25 cellular contexts compared by ENCODE assay signal in genomic region chrX:133966199-133966598, GRCh38. TPM values are rescaled to one million over a fixed set of nuclear protein-coding genes. Genes with fewer than 3 reads are reported as not detected.
DNase-seq lines count a peak whose midpoint lies in the region; ATAC-seq and TF ChIP-seq lines count a peak whose summit lies in the region.
"Had no signal": no experiment of that assay in that cellular context is flagged by ENCODE, and none has a peak within 500 bp of the region (broad histone marks: within the 10 kb centered on the region; RNA-seq: fewer than 3 reads in every experiment).

No MANE protein-coding gene starts in this region.

- H3K36me3 ChIP-seq in GM23338 (ENCODE audit: insufficient read depth), result no peaks in the 10 kb centered on the region
- peaks cover 20% of the 10 kb centered on the region for H3K36me3 ChIP-seq in HAP-1 (replicated peaks)
- H3K36me3 ChIP-seq in osteoblast (ENCODE audit: insufficient read depth, low read length), result no peaks in the 10 kb centered on the region
- H3K36me3 ChIP-seq: BE2C, BLaER1 had no signal

- H3K36me3 Mint-ChIP-seq in GM23338 (ENCODE audit: low read depth), result no peaks in the 10 kb centered on the region
- H3K36me3 Mint-ChIP-seq in nephron progenitor cell (ENCODE audit: low read depth), result peaks cover 12% of the 10 kb centered on the region
- H3K36me3 Mint-ChIP-seq: CD14-positive monocyte; CD4-positive, alpha-beta memory T cell; CD4-positive, CD25-positive, alpha-beta regulatory T cell; CD8-positive, alpha-beta memory T cell had no signal

- H3K27ac Mint-ChIP-seq in GM23338 (no peak overlapping the region), nephron progenitor cell (peak overlapping the region; percentile 20)
- H3K27ac Mint-ChIP-seq: CD14-positive monocyte; CD4-positive, alpha-beta memory T cell; CD4-positive, CD25-positive, alpha-beta regulatory T cell; CD8-positive, alpha-beta memory T cell had no signal

- no peak overlapping the region for H2AFZ ChIP-seq in GM23338
- H2AFZ ChIP-seq in osteoblast (ENCODE audit: low read length), result no peak overlapping the region

- no peaks in the 10 kb centered on the region for H3F3A ChIP-seq in GM23338 (replicated peaks; ENCODE audit: low read depth)

- H3K9me3 Mint-ChIP-seq in GM23338, result no peaks in the 10 kb centered on the region
- no peaks in the 10 kb centered on the region for H3K9me3 Mint-ChIP-seq in nephron progenitor cell
- H3K9me3 Mint-ChIP-seq: CD4-positive, alpha-beta memory T cell; CD4-positive, CD25-positive, alpha-beta regulatory T cell; CD8-positive, alpha-beta memory T cell had no signal

- H3K9me3 ChIP-seq in HAP-1, result no peaks in the 10 kb centered on the region
- H3K9me3 ChIP-seq in osteoblast (ENCODE audit: low read depth, low read length), result no peaks in the 10 kb centered on the region
- H3K9me3 ChIP-seq: BE2C, BLaER1 had no signal

- H3K4me1 ChIP-seq in GM23338 (ENCODE audit: insufficient read depth) (peaks cover 48% of the 10 kb centered on the region), HAP-1 (peaks cover 63% of the 10 kb centered on the region), osteoblast (ENCODE audit: insufficient read depth, low read length) (no peaks in the 10 kb centered on the region)
- H3K4me1 ChIP-seq: BE2C, BLaER1 had no signal

- in situ Hi-C loops in HAP-1 (cut with MboI; ENCODE audit: low sequenced_read_pairs), result no loop called here

- H4K20me1 ChIP-seq in GM23338 (replicated peaks; ENCODE audit: insufficient read depth) (no peaks in the 10 kb centered on the region), osteoblast (ENCODE audit: insufficient read depth, low read length) (no peaks in the 10 kb centered on the region)
- H4K20me1 ChIP-seq: BLaER1 had no signal

- no peaks in the 10 kb centered on the region for H3K9me2 ChIP-seq in GM23338 (ENCODE audit: insufficient read depth)

- H3K4me3 Mint-ChIP-seq in GM23338, result no peak overlapping the region
- no peak overlapping the region for H3K4me3 Mint-ChIP-seq in nephron progenitor cell
- H3K4me3 Mint-ChIP-seq: CD14-positive monocyte; CD4-positive, alpha-beta memory T cell; CD4-positive, CD25-positive, alpha-beta regulatory T cell; CD8-positive, alpha-beta memory T cell had no signal

- H3K27ac ChIP-seq in GM23338 (ENCODE audit: low read depth), result no peak overlapping the region
- no peak overlapping the region for H3K27ac ChIP-seq in osteoblast (ENCODE audit: low read depth, low read length)
- H3K27ac ChIP-seq: BLaER1 had no signal

- H3K4me2 ChIP-seq in GM23338 (no peak overlapping the region; the same call in 1 of the 2 replicates), osteoblast (ENCODE audit: insufficient read depth, low read length) (no peak overlapping the region)
- H3K4me2 ChIP-seq: BLaER1 had no signal

- no peaks in the 10 kb centered on the region for H3K79me2 ChIP-seq in GM23338 (replicated peaks; ENCODE audit: insufficient read depth)
- H3K79me2 ChIP-seq in osteoblast (ENCODE audit: insufficient read depth, low read length), result no peaks in the 10 kb centered on the region

- DNase-seq in GM23338 (ENCODE audit: low spot score) (peak; percentile 7), HAP-1 (ENCODE audit: low spot score in 2 of 2) (peak; percentile 46 to 84), nephron progenitor cell (no peak), SHP77 (lab: John Stamatoyannopoulos, UW) (no peak), NCI-H226 (no peak), osteoblast (ENCODE audit: insufficient read length, low spot score, missing footprints) (no peak)
- DNase-seq: 8988T; ACHN; BE2C; C1 segment of cervical spinal cord; CD4-positive, alpha-beta memory T cell; CD4-positive, CD25-positive, alpha-beta regulatory T cell; CD8-positive, alpha-beta memory T cell; COR-L47; DMS 273 treated with DMSO at 0.1 percent for 48 hours; DMS153; DMS53; DMS79; DND-41; EL; GDM1 had no signal

- H3K4me3 ChIP-seq in GM23338 (no peak overlapping the region), HAP-1 (no peak overlapping the region), osteoblast (ENCODE audit: insufficient read depth, low read length) (no peak overlapping the region)
- H3K4me3 ChIP-seq: BLaER1, GM12878 had no signal

- no peak for ATAC-seq in GM23338
- ATAC-seq: GM12878 had no signal

- H3K27me3 ChIP-seq in GM23338 (ENCODE audit: insufficient read depth), result no peaks in the 10 kb centered on the region
- no peaks in the 10 kb centered on the region for H3K27me3 ChIP-seq in HAP-1 (ENCODE audit: low read depth)
- no peaks in the 10 kb centered on the region for H3K27me3 ChIP-seq in osteoblast (ENCODE audit: insufficient read depth, low read length)
- H3K27me3 ChIP-seq: BE2C had no signal

- H3K4me1 Mint-ChIP-seq in GM23338 (peaks cover 48% of the 10 kb centered on the region), nephron progenitor cell (peaks cover 66% of the 10 kb centered on the region)
- H3K4me1 Mint-ChIP-seq: CD14-positive monocyte; CD4-positive, alpha-beta memory T cell; CD4-positive, CD25-positive, alpha-beta regulatory T cell; CD8-positive, alpha-beta memory T cell had no signal

- H3K27me3 Mint-ChIP-seq in GM23338 (ENCODE audit: insufficient read depth, low read depth, poor library complexity) (no peaks in the 10 kb centered on the region), nephron progenitor cell (ENCODE audit: low read depth, poor library complexity) (no peaks in the 10 kb centered on the region)

- no peak for TF ChIP-seq CTCF in GM23338 (conservative IDR thresholded peaks at IDR 0.05; ENCODE audit: low read depth in 2 of 2)
- TF ChIP-seq CTCF in nephron progenitor cell (IDR thresholded peaks at IDR 0.05), result no peak
- TF ChIP-seq CTCF in osteoblast (IDR thresholded peaks at IDR 0.05; ENCODE audit: extremely low read depth, low read depth, low read length), result no peak

TF ChIP-seq in GM23338, 12 proteins besides CTCF, POLR2A, EP300 and RAD21:
- TF ChIP-seq REST (IDR thresholded peaks at IDR 0.05; ENCODE audit: unreplicated experiment) (no peak), CREB1 (CRISPR knock-in tag; IDR thresholded peaks at IDR 0.05; ENCODE audit: low read depth) (no peak), POLR2AphosphoS5 (IDR thresholded peaks at IDR 0.05; ENCODE audit: low read depth) (no peak), ZNF114 (CRISPR knock-in tag; IDR thresholded peaks at IDR 0.05) (no peak)
TF ChIP-seq in GM23338: peak in this region for 0.

RNA-seq across cellular contexts. Expression of gene GPC3, which starts 19.2 kb away (rescaled TPM):
- 60.1 and 61.2 TPM in 2 replicates for total RNA-seq in GM23338 (2014; rRNA removed; shearing (Covaris generic))
- polyA plus RNA-seq in GM23338 (2016; fragmentation: Nextera tagmentation; extraction: Ambion mirVana), result 34.3 and 36.8 TPM in 2 replicates
- total RNA-seq in osteoblast, result not detected in 2 replicates
- total RNA-seq: CD8-positive, alpha-beta memory T cell had no signal
- polyA plus RNA-seq: AG04450; CD14-positive monocyte; CD8-positive, alpha-beta memory T cell had no signal

Comparison
In these comparisons a context has a peak if more than half of its experiments do, and no peak if none do; other contexts are left out.
1. DNase-seq: peak in GM23338 (single experiment) and HAP-1 (2 of 2); none in nephron progenitor cell (single experiment), SHP77 (0 of 2), NCI-H226 (single experiment) and osteoblast (single experiment).
2. RNA of gene GPC3, which starts 19.2 kb away (total RNA-seq): 60.1 to 61.2 TPM in GM23338; not detected in osteoblast; every median in the first group is over 10 times any median in the second.